In genomic region chr3:171614318-171614967, GRCh38 we compare ENCODE assay signal across 8 cellular contexts.
DNase-seq lines count a peak whose midpoint lies in the region; ATAC-seq and TF ChIP-seq lines count a peak whose summit lies in the region.

No MANE protein-coding gene starts in this region.

- H3K9me3 ChIP-seq in GM23248 (ENCODE audit: low read depth) (no peaks in the 10 kb centered on the region), left lung (no peaks in the 10 kb centered on the region)

- H2AFZ ChIP-seq in GM23248, result peak overlapping the region; percentile 49

- ATAC-seq in left lung, result peak; percentile 30

- intact Hi-C loops in left lung (cut with DNase I), result no loop called here

- H3K27me3 ChIP-seq in GM23248 (replicated peaks; ENCODE audit: insufficient read depth) (no peaks in the 10 kb centered on the region), left lung (no peaks in the 10 kb centered on the region)

- DNase-seq in Ammon's horn (ENCODE audit: low spot score) (peak; percentile 56), GM23248 (peak; percentile 52), astrocyte of the spinal cord (ENCODE audit: low read depth, low spot score) (peak; percentile 35), left lung (peak in 1 of 2 donors; percentile 41), coronary artery (ENCODE audit: low spot score) (no peak), dedifferentiated amniotic fluid mesenchymal stem cell (ENCODE audit: extremely low spot score) (no peak), NCI-H2107 treated with DMSO at 0.1 percent for 48 hours (lab: John Stamatoyannopoulos, UW; ENCODE audit: unreplicated experiment) (no peak), NCI-H2107 (lab: John Stamatoyannopoulos, UW) (no peak)

- 43 to 49% methylated on average over 11 to 12 of the region's 12 CpGs for WGBS in GM23248 (ENCODE audit: low coverage in 1 of 2, low lambda C conversion rate in 2 of 2, missing lambda C conversion rate in 2 of 2), 2 experiments

- TF ChIP-seq CTCF in astrocyte of the spinal cord (IDR thresholded peaks at IDR 0.05; ENCODE audit: low read depth, low read length), result peak; percentile 87
- no peak for TF ChIP-seq CTCF in left lung (IDR thresholded peaks at IDR 0.05)
- no peak for TF ChIP-seq CTCF in coronary artery (IDR thresholded peaks at IDR 0.05)

- H3K9me2 ChIP-seq in GM23248 (ENCODE audit: insufficient read depth), result no peaks in the 10 kb centered on the region

- H3K27ac ChIP-seq in GM23248 (no peak overlapping the region), left lung (no peak overlapping the region), coronary artery (no peak overlapping the region)

- H3K36me3 ChIP-seq in GM23248 (ENCODE audit: low read depth), result no peaks in the 10 kb centered on the region
- H3K36me3 ChIP-seq in left lung, result peaks cover 0 to 40% of the 10 kb centered on the region in 2 donors

- H4K20me1 ChIP-seq in GM23248 (ENCODE audit: insufficient read depth), result no peaks in the 10 kb centered on the region

- H3K4me2 ChIP-seq in GM23248 (ENCODE audit: unreplicated experiment), result no peak overlapping the region

- H3K4me3 ChIP-seq in GM23248 (no peak overlapping the region), astrocyte of the spinal cord (ENCODE audit: low read depth, low read length) (no peak overlapping the region), left lung (no peak overlapping the region), coronary artery (no peak overlapping the region)

- no peaks in the 10 kb centered on the region for H3K79me2 ChIP-seq in GM23248 (ENCODE audit: insufficient read depth)

- in situ Hi-C loops in GM23248 (cut with MboI), result no loop called here
- in situ Hi-C loops in astrocyte of the spinal cord (cut with HindIII; ENCODE audit: low sequenced_read_pairs), result no loop called here

- H3K4me1 ChIP-seq in GM23248 (ENCODE audit: insufficient read depth) (no peaks in the 10 kb centered on the region), left lung (no peaks in the 10 kb centered on the region)

- no peak overlapping the region for H3K9ac ChIP-seq in GM23248

- H3F3A ChIP-seq in GM23248 (ENCODE audit: insufficient read depth), result no peaks in the 10 kb centered on the region

Comparison
In these comparisons a context has a peak if more than half of its experiments do, and no peak if none do; other contexts are left out.
1. DNase-seq: peak in Ammon's horn (single experiment), GM23248 (single experiment) and astrocyte of the spinal cord (single experiment); none in coronary artery (single experiment), dedifferentiated amniotic fluid mesenchymal stem cell (single experiment), NCI-H2107 treated with DMSO at 0.1 percent for 48 hours (single experiment) and NCI-H2107 (single experiment).